Comparison of ENCODE assay signal across 11 cellular contexts in genomic region chr6:12354499-12354898, GRCh38.
A peak's percentile ranks its signal among the peaks of the same experiment; 100 is the strongest.
DNase-seq lines count a peak whose midpoint lies in the region; ATAC-seq and TF ChIP-seq lines count a peak whose summit lies in the region.
"Had no signal": no experiment of that assay in that cellular context is flagged by ENCODE, and none has a peak within 500 bp of the region (broad histone marks: within the 10 kb centered on the region; RNA-seq: fewer than 3 reads in every experiment).

No MANE protein-coding gene starts in this region.

- H3K27me3 Mint-ChIP-seq in activated CD8-positive, alpha-beta memory T cell treated with anti-CD3 and anti-CD28 coated beads, Interleukin-2, amount 10 ng/mL, durations not matched to agents 7 days and 5 days, result no peaks in the 10 kb centered on the region

- no peak overlapping the region for H3K27ac Mint-ChIP-seq in activated CD8-positive, alpha-beta memory T cell treated with anti-CD3 and anti-CD28 coated beads, Interleukin-2, amount 10 ng/mL, durations not matched to agents 7 days and 5 days

- H3K4me1 Mint-ChIP-seq in activated CD8-positive, alpha-beta memory T cell treated with anti-CD3 and anti-CD28 coated beads, Interleukin-2, amount 10 ng/mL, durations not matched to agents 7 days and 5 days, result no peaks in the 10 kb centered on the region

- CTCF ChIA-PET in activated CD8-positive, alpha-beta memory T cell treated with anti-CD3 and anti-CD28 coated beads, Interleukin-2, amount 10 ng/mL, durations not matched to agents 7 days and 5 days (lab: Charles Lee), result no interaction called here

- TF ChIP-seq CTCF in retinal pigment epithelial cell (conservative IDR thresholded peaks at IDR 0.05; ENCODE audit: low read depth, low read length) (no peak), WERI-Rb-1 (IDR thresholded peaks at IDR 0.05; ENCODE audit: low read depth, low read length) (no peak)

- DNase-seq in NAMALWA (ENCODE audit: low spot score), result peak; percentile 52
- DNase-seq in fibroblast of the conjunctiva (ENCODE audit: low read depth), result peak; percentile 28
- peak; percentile 81 for DNase-seq in retinal pigment epithelial cell (ENCODE audit: low read depth)
- DNase-seq in activated CD8-positive, alpha-beta memory T cell treated with anti-CD3 and anti-CD28 coated beads, Interleukin-2, amount 10 ng/mL, durations not matched to agents 7 days and 5 days, result no peak
- DNase-seq in WERI-Rb-1, result no peak
- no peak for DNase-seq in NCI-H146 treated with DMSO at 0.1 percent for 48 hours (lab: John Stamatoyannopoulos, UW; ENCODE audit: unreplicated experiment)
- no peak for DNase-seq in effector CD4-positive, alpha-beta T cell
- DNase-seq: cortex of kidney, KG1 had no signal

- no peaks in the 10 kb centered on the region for H3K36me3 ChIP-seq in WERI-Rb-1

- H3K4me3 ChIP-seq in retinal pigment epithelial cell (ENCODE audit: low read length) (no peak overlapping the region), WERI-Rb-1 (ENCODE audit: low read depth, low read length) (no peak overlapping the region)

- H3K9me3 ChIP-seq in WERI-Rb-1 (ENCODE audit: severe bottlenecking), result peaks cover 20% of the 10 kb centered on the region

- H3K27ac ChIP-seq in WERI-Rb-1, result no peak overlapping the region
- H3K27ac ChIP-seq: VCaP had no signal

- H3K9me3 Mint-ChIP-seq in activated CD8-positive, alpha-beta memory T cell treated with anti-CD3 and anti-CD28 coated beads, Interleukin-2, amount 10 ng/mL, durations not matched to agents 7 days and 5 days (ENCODE audit: low read depth), result peaks cover 2% of the 10 kb centered on the region

- H3K27me3 ChIP-seq in WERI-Rb-1 (ENCODE audit: insufficient read depth, low read depth, severe bottlenecking), result no peaks in the 10 kb centered on the region

- peak; percentile 49 for ATAC-seq in GM19043 (IDR thresholded peaks at IDR 0.05; ENCODE audit: low read depth, unreplicated experiment)
- ATAC-seq in activated CD8-positive, alpha-beta memory T cell treated with anti-CD3 and anti-CD28 coated beads, Interleukin-2, amount 10 ng/mL, durations not matched to agents 7 days and 5 days, result no peak

- H3K36me3 Mint-ChIP-seq in activated CD8-positive, alpha-beta memory T cell treated with anti-CD3 and anti-CD28 coated beads, Interleukin-2, amount 10 ng/mL, durations not matched to agents 7 days and 5 days, result no peaks in the 10 kb centered on the region

- no peak overlapping the region for H3K4me3 Mint-ChIP-seq in activated CD8-positive, alpha-beta memory T cell treated with anti-CD3 and anti-CD28 coated beads, Interleukin-2, amount 10 ng/mL, durations not matched to agents 7 days and 5 days

Comparison
In these comparisons a context has a peak if more than half of its experiments do, and no peak if none do; other contexts are left out.
1. DNase-seq: peak in NAMALWA (single experiment), fibroblast of the conjunctiva (single experiment) and retinal pigment epithelial cell (single experiment); none in activated CD8-positive, alpha-beta memory T cell treated with anti-CD3 and anti-CD28 coated beads, Interleukin-2, amount 10 ng/mL, durations not matched to agents 7 days and 5 days (single experiment), WERI-Rb-1 (single experiment), NCI-H146 treated with DMSO at 0.1 percent for 48 hours (single experiment) and effector CD4-positive, alpha-beta T cell (single experiment).